ENCODE assay signal across 2 cellular contexts in the genomic region with DNA sequence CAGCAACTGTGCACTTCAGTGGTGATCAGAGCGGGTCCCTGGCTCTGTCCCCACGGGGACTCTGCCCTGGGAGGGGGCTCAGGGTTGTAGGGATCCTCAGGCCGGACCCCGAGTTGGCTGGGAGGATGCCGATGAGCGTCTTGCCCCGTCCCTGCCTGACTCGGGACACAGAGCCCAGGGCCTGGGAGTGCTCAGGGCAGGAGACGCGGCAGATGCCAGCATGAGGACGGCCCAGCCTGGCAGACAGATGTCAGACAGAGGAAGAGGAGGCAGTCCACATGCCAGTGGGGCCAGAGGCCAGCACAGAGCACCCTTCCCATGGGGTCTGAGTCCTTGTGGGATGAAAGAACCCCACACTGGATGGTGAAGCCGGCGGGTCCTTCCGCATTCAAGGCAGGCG.
TF ChIP-seq lines count a peak whose summit lies in the region.

No MANE protein-coding gene starts in this region.

TF ChIP-seq in GM23338, 12 proteins besides CTCF, POLR2A, EP300 and RAD21:
- TF ChIP-seq ZNF331 (CRISPR knock-in tag; IDR thresholded peaks at IDR 0.05; ENCODE audit: low read depth) (no peak), STAT1 (IDR thresholded peaks at IDR 0.05; ENCODE audit: unreplicated experiment) (no peak), NANOG (IDR thresholded peaks at IDR 0.05; ENCODE audit: borderline replicate concordance) (no peak), JUNB (IDR thresholded peaks at IDR 0.05; ENCODE audit: unreplicated experiment) (no peak), POLR2AphosphoS5 (IDR thresholded peaks at IDR 0.05; ENCODE audit: low read depth) (no peak), REST (IDR thresholded peaks at IDR 0.05; ENCODE audit: unreplicated experiment) (no peak), ZNF114 (CRISPR knock-in tag; IDR thresholded peaks at IDR 0.05) (no peak), EZH2 (IDR thresholded peaks at IDR 0.05; ENCODE audit: low read depth, unreplicated experiment) (no peak), ETS1 (IDR thresholded peaks at IDR 0.05) (no peak), ZNF462 (CRISPR knock-in tag; IDR thresholded peaks at IDR 0.05) (no peak)

TF ChIP-seq in H1, 55 proteins besides CTCF, POLR2A, EP300 and RAD21:
- TF ChIP-seq POLR2AphosphoS5 (IDR thresholded peaks at IDR 0.05; ENCODE audit: low read depth, low read length), result no peak
- no peak for TF ChIP-seq RFX5 (IDR thresholded peaks at IDR 0.05; ENCODE audit: borderline replicate concordance, low read depth, low read length)
- TF ChIP-seq POU5F1 (IDR thresholded peaks at IDR 0.05; ENCODE audit: low read depth, low read length), result no peak
- TF ChIP-seq JUND (IDR thresholded peaks at IDR 0.05; ENCODE audit: low read length), result no peak
- no peak for TF ChIP-seq CEBPB (IDR thresholded peaks at IDR 0.05; ENCODE audit: low read depth, low read length)
- TF ChIP-seq EGR1 (IDR thresholded peaks at IDR 0.05; ENCODE audit: borderline replicate concordance, low read depth, low read length), result no peak
- no peak for TF ChIP-seq TEAD4 (IDR thresholded peaks at IDR 0.05; ENCODE audit: low read depth, low read length)
- no peak for TF ChIP-seq CHD1 (IDR thresholded peaks at IDR 0.05; ENCODE audit: low read depth, low read length)
- TF ChIP-seq SIX5 (IDR thresholded peaks at IDR 0.05; ENCODE audit: low read depth, low read length), result no peak
- TF ChIP-seq CBX5 (IDR thresholded peaks at IDR 0.05; ENCODE audit: low read depth, low read length), result no peak
